1 cellular context compared by ENCODE assay signal in the genomic region with DNA sequence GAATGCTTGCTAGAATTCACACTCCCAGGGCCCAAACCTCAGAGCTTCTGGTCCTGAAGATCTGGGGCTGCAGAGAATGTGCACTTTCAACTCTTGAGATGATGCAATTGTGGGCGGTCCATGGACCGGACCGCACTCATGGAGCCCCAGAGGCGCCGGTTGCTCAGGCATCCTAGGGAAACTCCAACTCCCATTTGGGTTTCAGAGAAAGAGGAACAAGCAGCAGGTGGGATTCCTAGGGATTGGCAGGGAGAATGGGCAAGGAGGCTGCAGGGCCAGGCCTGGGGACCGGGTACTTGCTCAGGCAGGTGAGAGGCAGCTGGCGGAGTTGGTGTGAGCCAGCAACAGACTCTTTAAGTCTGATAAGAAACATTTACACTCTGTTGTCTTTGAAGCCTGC.
TF ChIP-seq lines count a peak whose summit lies in the region.

No MANE protein-coding gene starts in this region.

TF ChIP-seq in HepG2, 621 proteins besides CTCF, POLR2A, EP300 and RAD21 (continued from another document and continues in another):
- TF ChIP-seq ZUFSP (CRISPR knock-in tag; IDR thresholded peaks at IDR 0.05; ENCODE audit: borderline replicate concordance) = no peak
- TF ChIP-seq SRF (IDR thresholded peaks at IDR 0.05; ENCODE audit: low read depth, low read length) = no peak
- no peak for TF ChIP-seq ZNF33A (CRISPR knock-in tag; IDR thresholded peaks at IDR 0.05; ENCODE audit: borderline replicate concordance)
- TF ChIP-seq TOE1 (CRISPR knock-in tag; IDR thresholded peaks at IDR 0.05) = no peak
- TF ChIP-seq SP4 (CRISPR knock-in tag; IDR thresholded peaks at IDR 0.05) = no peak
- TF ChIP-seq MED8 (CRISPR knock-in tag; IDR thresholded peaks at IDR 0.05; ENCODE audit: insufficient replicate concordance) = no peak
- 0 out of 2 replicates have a peak, but pooled peaks have one; percentile 36 for TF ChIP-seq ZNF891 (CRISPR knock-in tag; IDR thresholded peaks at IDR 0.05)
- no peak for TF ChIP-seq KMT2B (CRISPR knock-in tag; IDR thresholded peaks at IDR 0.05)
- no peak for TF ChIP-seq RORA (CRISPR knock-in tag; IDR thresholded peaks at IDR 0.05)
- TF ChIP-seq MATR3 (CRISPR knock-in tag; IDR thresholded peaks at IDR 0.05) = no peak
- TF ChIP-seq TGIF2 (CRISPR knock-in tag; IDR thresholded peaks at IDR 0.05) = 0 out of 2 replicates have a peak, but pooled peaks have one; percentile 36
- no peak for TF ChIP-seq FOXP1 (IDR thresholded peaks at IDR 0.05)
- TF ChIP-seq FOXP1 (CRISPR knock-in tag; IDR thresholded peaks at IDR 0.05) = no peak
- TF ChIP-seq, protein P1, sequence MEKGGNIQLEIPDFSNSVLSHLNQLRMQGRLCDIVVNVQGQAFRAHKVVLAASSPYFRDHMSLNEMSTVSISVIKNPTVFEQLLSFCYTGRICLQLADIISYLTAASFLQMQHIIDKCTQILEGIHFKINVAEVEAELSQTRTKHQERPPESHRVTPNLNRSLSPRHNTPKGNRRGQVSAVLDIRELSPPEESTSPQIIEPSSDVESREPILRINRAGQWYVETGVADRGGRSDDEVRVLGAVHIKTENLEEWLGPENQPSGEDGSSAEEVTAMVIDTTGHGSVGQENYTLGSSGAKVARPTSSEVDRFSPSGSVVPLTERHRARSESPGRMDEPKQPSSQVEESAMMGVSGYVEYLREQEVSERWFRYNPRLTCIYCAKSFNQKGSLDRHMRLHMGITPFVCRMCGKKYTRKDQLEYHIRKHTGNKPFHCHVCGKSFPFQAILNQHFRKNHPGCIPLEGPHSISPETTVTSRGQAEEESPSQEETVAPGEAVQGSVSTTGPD (CRISPR knock-in tag; IDR thresholded peaks at IDR 0.05) = no peak
- TF ChIP-seq TBX2 (CRISPR knock-in tag; IDR thresholded peaks at IDR 0.05; ENCODE audit: borderline replicate concordance) = no peak
- no peak for TF ChIP-seq ZNF101 (CRISPR knock-in tag; IDR thresholded peaks at IDR 0.05; ENCODE audit: borderline replicate concordance, low read depth)
- no peak for TF ChIP-seq EHMT2 (IDR thresholded peaks at IDR 0.05; ENCODE audit: borderline replicate concordance, low read depth, low read length)
- TF ChIP-seq PITX1 (CRISPR knock-in tag; IDR thresholded peaks at IDR 0.05) = no peak
- TF ChIP-seq ZNF546 (CRISPR knock-in tag; conservative IDR thresholded peaks at IDR 0.05) = no peak
- no peak for TF ChIP-seq ZFP37 (CRISPR knock-in tag; IDR thresholded peaks at IDR 0.05; ENCODE audit: borderline replicate concordance)
- no peak for TF ChIP-seq ZNF720 (CRISPR knock-in tag; IDR thresholded peaks at IDR 0.05)
- no peak for TF ChIP-seq WIZ (CRISPR knock-in tag; IDR thresholded peaks at IDR 0.05)
- TF ChIP-seq SKIL (CRISPR knock-in tag; IDR thresholded peaks at IDR 0.05; ENCODE audit: borderline replicate concordance) = no peak
- no peak for TF ChIP-seq KLF9 (CRISPR knock-in tag; IDR thresholded peaks at IDR 0.05; ENCODE audit: low read depth)
- TF ChIP-seq ZNF431 (CRISPR knock-in tag; IDR thresholded peaks at IDR 0.05; ENCODE audit: borderline replicate concordance, low read depth) = no peak
- no peak for TF ChIP-seq ZNF335 (CRISPR knock-in tag; IDR thresholded peaks at IDR 0.05)
- no peak for TF ChIP-seq RBFOX2 (IDR thresholded peaks at IDR 0.05; ENCODE audit: low read depth, low read length)
- no peak for TF ChIP-seq ZNF672 (CRISPR knock-in tag; IDR thresholded peaks at IDR 0.05)
- no peak for TF ChIP-seq ZNF598 (CRISPR knock-in tag; IDR thresholded peaks at IDR 0.05; ENCODE audit: borderline replicate concordance)
- TF ChIP-seq TBX3 (IDR thresholded peaks at IDR 0.05; ENCODE audit: borderline replicate concordance) = no peak
- TF ChIP-seq CREBL2 (CRISPR knock-in tag; IDR thresholded peaks at IDR 0.05; ENCODE audit: borderline replicate concordance) = no peak
- no peak for TF ChIP-seq FOXK2 (IDR thresholded peaks at IDR 0.05)
- TF ChIP-seq, protein P2, sequence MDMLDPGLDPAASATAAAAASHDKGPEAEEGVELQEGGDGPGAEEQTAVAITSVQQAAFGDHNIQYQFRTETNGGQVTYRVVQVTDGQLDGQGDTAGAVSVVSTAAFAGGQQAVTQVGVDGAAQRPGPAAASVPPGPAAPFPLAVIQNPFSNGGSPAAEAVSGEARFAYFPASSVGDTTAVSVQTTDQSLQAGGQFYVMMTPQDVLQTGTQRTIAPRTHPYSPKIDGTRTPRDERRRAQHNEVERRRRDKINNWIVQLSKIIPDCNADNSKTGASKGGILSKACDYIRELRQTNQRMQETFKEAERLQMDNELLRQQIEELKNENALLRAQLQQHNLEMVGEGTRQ (IDR thresholded peaks at IDR 0.05; ENCODE audit: low read depth, low read length) = no peak
- TF ChIP-seq, protein P2 (CRISPR knock-in tag; IDR thresholded peaks at IDR 0.05; ENCODE audit: borderline replicate concordance) = no peak
- no peak for TF ChIP-seq ISX (CRISPR knock-in tag; conservative IDR thresholded peaks at IDR 0.05)
- TF ChIP-seq ZNF432 (CRISPR knock-in tag; IDR thresholded peaks at IDR 0.05; ENCODE audit: borderline replicate concordance) = no peak
- no peak for TF ChIP-seq ARID2 (CRISPR knock-in tag; IDR thresholded peaks at IDR 0.05; ENCODE audit: borderline replicate concordance)
- no peak for TF ChIP-seq YY1 (IDR thresholded peaks at IDR 0.05; ENCODE audit: insufficient read depth, insufficient replicate concordance, low read depth, low read length)
- TF ChIP-seq ZNF407 (CRISPR knock-in tag; IDR thresholded peaks at IDR 0.05; ENCODE audit: not compliant biosample characterization) = no peak
- TF ChIP-seq ZNF570 (CRISPR knock-in tag; IDR thresholded peaks at IDR 0.05; ENCODE audit: borderline replicate concordance) = no peak
- TF ChIP-seq ZNF777 (CRISPR knock-in tag; IDR thresholded peaks at IDR 0.05) = no peak
- TF ChIP-seq, protein P3, sequence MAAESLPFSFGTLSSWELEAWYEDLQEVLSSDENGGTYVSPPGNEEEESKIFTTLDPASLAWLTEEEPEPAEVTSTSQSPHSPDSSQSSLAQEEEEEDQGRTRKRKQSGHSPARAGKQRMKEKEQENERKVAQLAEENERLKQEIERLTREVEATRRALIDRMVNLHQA (CRISPR knock-in tag; IDR thresholded peaks at IDR 0.05) = no peak
- no peak for TF ChIP-seq RCOR2 (CRISPR knock-in tag; IDR thresholded peaks at IDR 0.05)
- no peak for TF ChIP-seq UBTF (CRISPR knock-in tag; IDR thresholded peaks at IDR 0.05)
- peak; percentile 79; the same call in 1 of the 2 replicates for TF ChIP-seq ZNF644 (CRISPR knock-in tag; IDR thresholded peaks at IDR 0.05; ENCODE audit: low read depth)
